Comparison of ENCODE assay signal across 12 cellular contexts in genomic region chr17:75873587-75874322, GRCh38. TPM values are rescaled to one million over a fixed set of nuclear protein-coding genes. Genes with fewer than 3 reads are reported as not detected.
DNase-seq lines count a peak whose midpoint lies in the region; ATAC-seq and TF ChIP-seq lines count a peak whose summit lies in the region.
"Had no signal": no experiment of that assay in that cellular context is flagged by ENCODE, and none has a peak within 500 bp of the region (broad histone marks: within the 10 kb centered on the region; RNA-seq: fewer than 3 reads in every experiment).

No MANE protein-coding gene starts in this region.

- no peak overlapping the region for H3K9ac ChIP-seq in neuronal stem cell (ENCODE audit: low read depth, low read length, poor library complexity)

- H3K79me1 ChIP-seq in neuronal stem cell (ENCODE audit: low read depth, low read length) = no peaks in the 10 kb centered on the region

- H2AFZ ChIP-seq in neuronal stem cell (ENCODE audit: low read length) = no peak overlapping the region

- intact Hi-C loops in cardiac septum (cut with DNase I) = no loop called here
- intact Hi-C loops in uterus (cut with DNase I; ENCODE audit: low total_unique reads) = no loop called here

- H4K8ac ChIP-seq in neuronal stem cell (ENCODE audit: low read depth, low read length) = no peak overlapping the region

- H2BK5ac ChIP-seq in neuronal stem cell (ENCODE audit: low read length) = peak overlapping the region; percentile 22

- H3K4me3 ChIP-seq in cardiac muscle cell = no peak overlapping the region
- peak overlapping the region; percentile 51 for H3K4me3 ChIP-seq in coronary artery
- no peak overlapping the region for H3K4me3 ChIP-seq in neuronal stem cell (ENCODE audit: low read length in 2 of 2)
- H3K4me3 ChIP-seq in uterus = no peak overlapping the region

- DNase-seq in cardiac muscle cell (ENCODE audit: low read depth in 1 of 2, low spot score in 1 of 2) = no peak
- no peak for DNase-seq in cardiac septum (ENCODE audit: low spot score)
- no peak for DNase-seq in coronary artery (ENCODE audit: low spot score)
- DNase-seq in neuronal stem cell (ENCODE audit: low spot score) = no peak
- DNase-seq in uterus = no peak
- no peak for DNase-seq in iPS-NIHi11 (ENCODE audit: low spot score)
- DNase-seq: mesendoderm; NCI-H1930; small intestine; stimulated activated CD8-positive, alpha-beta memory T cell treated with anti-CD3 and anti-CD28 coated beads, Interleukin-4, amount 100 ng/mL, for 48 hours had no signal

- H2BK120ac ChIP-seq in neuronal stem cell (ENCODE audit: low read depth, low read length) = no peak overlapping the region

- H3K27ac ChIP-seq in cardiac muscle cell = peak overlapping the region; percentile 85
- H3K27ac ChIP-seq in coronary artery = peak overlapping the region; percentile 96 to 97
- H3K27ac ChIP-seq in neuronal stem cell (replicated peaks; ENCODE audit: low read length) = no peak overlapping the region
- H3K27ac ChIP-seq in uterus = peak overlapping the region; percentile 98 to 99

- H3K9me3 ChIP-seq in cardiac muscle cell (ENCODE audit: low read depth) = no peaks in the 10 kb centered on the region
- no peaks in the 10 kb centered on the region for H3K9me3 ChIP-seq in neuronal stem cell (replicated peaks in 1 of 2; ENCODE audit: control insufficient read depth in 2 of 2, insufficient read depth in 1 of 2, low read depth in 1 of 2, low read length in 2 of 2)
- H3K9me3 ChIP-seq in uterus = no peaks in the 10 kb centered on the region

- no peak overlapping the region for H3K18ac ChIP-seq in neuronal stem cell (ENCODE audit: low read length)

- H2BK15ac ChIP-seq in neuronal stem cell (ENCODE audit: low read length) = peak overlapping the region; percentile 94

- H2BK12ac ChIP-seq in neuronal stem cell (ENCODE audit: low read length) = no peak overlapping the region

- peaks cover 26% of the 10 kb centered on the region for H3K27me3 ChIP-seq in cardiac muscle cell
- H3K27me3 ChIP-seq in neuronal stem cell (ENCODE audit: control insufficient read depth in 3 of 3, insufficient read depth in 3 of 3, low read depth in 1 of 3, low read length in 3 of 3) = peaks cover 14 to 52% (median 31%) of the 10 kb centered on the region in 3 experiments
- H3K27me3 ChIP-seq in uterus = no peaks in the 10 kb centered on the region

- no peak overlapping the region for H3K23ac ChIP-seq in neuronal stem cell (ENCODE audit: low read depth, low read length, poor library complexity)

- WGBS in neuronal stem cell (ENCODE audit: extremely low coverage in 2 of 2, insufficient read length in 2 of 2, insufficient replicate concordance in 1 of 2), 2 donors = no CpG with 5 or more reads among the region's 11 CpGs

- H4K91ac ChIP-seq in neuronal stem cell (ENCODE audit: low read depth, low read length, poor library complexity) = no peak overlapping the region

- TF ChIP-seq POLR2A in uterus (IDR thresholded peaks at IDR 0.05) = no peak

- H3K4me2 ChIP-seq in neuronal stem cell (ENCODE audit: insufficient read depth, low read length, poor library complexity, severe bottlenecking) = no peak overlapping the region

- no peak overlapping the region for H3K14ac ChIP-seq in neuronal stem cell (ENCODE audit: low read length)

- ATAC-seq in GM21576 (IDR thresholded peaks at IDR 0.05; ENCODE audit: unreplicated experiment) (no peak), HG03432 (IDR thresholded peaks at IDR 0.05; ENCODE audit: unreplicated experiment) (no peak)

- H3K4me1 ChIP-seq in cardiac muscle cell (ENCODE audit: low read depth) = peaks cover 15% of the 10 kb centered on the region
- peaks cover 8 to 18% of the 10 kb centered on the region in 2 donors for H3K4me1 ChIP-seq in neuronal stem cell (ENCODE audit: control insufficient read depth in 2 of 2, insufficient read depth in 1 of 2, low read depth in 1 of 2, low read length in 2 of 2)
- peaks cover 19 to 43% of the 10 kb centered on the region in 2 donors for H3K4me1 ChIP-seq in uterus

- no peaks in the 10 kb centered on the region for H3K36me3 ChIP-seq in cardiac muscle cell
- H3K36me3 ChIP-seq in neuronal stem cell (replicated peaks in 1 of 2; ENCODE audit: control insufficient read depth in 2 of 2, insufficient read depth in 2 of 2, low read length in 2 of 2) = no peaks in the 10 kb centered on the region
- H3K36me3 ChIP-seq in uterus = no peaks in the 10 kb centered on the region

- H3K4ac ChIP-seq in neuronal stem cell (ENCODE audit: low read length) = no peak overlapping the region

- no peak overlapping the region for H2AK5ac ChIP-seq in neuronal stem cell (ENCODE audit: low read depth, low read length)

- no peak for TF ChIP-seq CTCF in cardiac muscle cell (IDR thresholded peaks at IDR 0.05; ENCODE audit: low read depth, low read length)
- TF ChIP-seq CTCF in coronary artery (IDR thresholded peaks at IDR 0.05) = no peak
- no peak for TF ChIP-seq CTCF in uterus (IDR thresholded peaks at IDR 0.05)

RNA-seq across cellular contexts. Expression of gene TRIM47, which starts 4.6 kb away (rescaled TPM):
- total RNA-seq in cardiac muscle cell (1.3 and 4.6 TPM in 2 replicates), cardiac septum (39.5 TPM), uterus (10 to 100 TPM in 3 of 4 donors, 1 to 10 TPM in 1; 6.8 to 70.1 (median 19.0) TPM)
- polyA plus RNA-seq in cardiac muscle cell = 2.2 and 2.9 TPM in 2 replicates
- polyA plus RNA-seq in neuronal stem cell (2013, experiment 1 of 2) = 1.2 TPM
- polyA plus RNA-seq in neuronal stem cell (2013, experiment 2 of 2) = 0.68 TPM

RNA-seq across cellular contexts. Expression of gene WBP2, which starts 18.6 kb away (rescaled TPM):
- 61.3 and 75.6 TPM in 2 replicates for total RNA-seq in cardiac muscle cell
- polyA plus RNA-seq in cardiac muscle cell = 160 and 161 TPM in 2 replicates
- total RNA-seq in cardiac septum = 129 TPM
- polyA plus RNA-seq in neuronal stem cell (2013, experiment 1 of 2) = 80.4 TPM
- polyA plus RNA-seq in neuronal stem cell (2013, experiment 2 of 2) = 79.8 TPM
- 100 to 1,000 TPM in 1 of 4 donors, 10 to 100 TPM in 3; 19.7 to 115 (median 34.5) TPM for total RNA-seq in uterus

RNA-seq across cellular contexts. Expression of gene TRIM65, which starts 23.0 kb away (rescaled TPM):
- total RNA-seq in cardiac muscle cell (20.2 and 31.5 TPM in 2 replicates), cardiac septum (12.1 TPM), uterus (10 to 100 TPM; 20.0 to 36.9 (median 30.1) TPM)
- polyA plus RNA-seq in cardiac muscle cell = 14.6 and 16.8 TPM in 2 replicates
- 15.8 TPM for polyA plus RNA-seq in neuronal stem cell (2013, experiment 1 of 2)
- 14.6 TPM for polyA plus RNA-seq in neuronal stem cell (2013, experiment 2 of 2)

RNA-seq across cellular contexts. Expression of gene UNC13D, which starts 29.6 kb away (rescaled TPM):
- total RNA-seq in cardiac muscle cell (4.6 and 14.8 TPM in 2 replicates), cardiac septum (7.9 TPM), uterus (10 to 100 TPM in 2 of 4 donors, 1 to 10 TPM in 2; 1.2 to 32.7 (median 11.8) TPM)
- 10.8 and 24.6 TPM in 2 replicates for polyA plus RNA-seq in cardiac muscle cell
- 1.4 TPM for polyA plus RNA-seq in neuronal stem cell (2013, experiment 1 of 2)
- polyA plus RNA-seq in neuronal stem cell (2013, experiment 2 of 2) = 0.90 TPM

RNA-seq across cellular contexts. Expression of gene MRPL38, which starts 30.9 kb away (rescaled TPM):
- total RNA-seq in cardiac muscle cell (63.9 and 68.0 TPM in 2 replicates), cardiac septum (76.3 TPM), uterus (10 to 100 TPM; 32.3 to 99.8 (median 47.8) TPM)
- 222 and 227 TPM in 2 replicates for polyA plus RNA-seq in cardiac muscle cell
- polyA plus RNA-seq in neuronal stem cell (2013, experiment 1 of 2) = 48.0 TPM
- polyA plus RNA-seq in neuronal stem cell (2013, experiment 2 of 2) = 48.3 TPM
